8 cellular contexts compared by ENCODE assay signal in genomic region chr6:136526196-136526930, GRCh38. TPM values are rescaled to one million over a fixed set of nuclear protein-coding genes. Genes with fewer than 3 reads are reported as not detected.
DNase-seq lines count a peak whose midpoint lies in the region; ATAC-seq and TF ChIP-seq lines count a peak whose summit lies in the region.

No MANE protein-coding gene starts in this region.

- peak; percentile 71 to 86 for ATAC-seq in natural killer cell treated with Interleukin-12 subunit alpha and Interleukin-12 subunit beta and Interleukin-15 and Interleukin-18, amount 100 ng/mL, for 72 hours
- ATAC-seq in HG03135 (IDR thresholded peaks at IDR 0.05; ENCODE audit: unreplicated experiment) (no peak), GM18873 (IDR thresholded peaks at IDR 0.05; ENCODE audit: low FRiP score, unreplicated experiment) (no peak)

- H3K9me3 Mint-ChIP-seq in natural killer cell treated with Interleukin-12 subunit alpha and Interleukin-12 subunit beta and Interleukin-15 and Interleukin-18, amount 100 ng/mL, for 72 hours, result no peaks in the 10 kb centered on the region

- no peaks in the 10 kb centered on the region for H3K36me3 Mint-ChIP-seq in natural killer cell treated with Interleukin-12 subunit alpha and Interleukin-12 subunit beta and Interleukin-15 and Interleukin-18, amount 100 ng/mL, for 72 hours

- DNase-seq in EH (ENCODE audit: low read depth), result peak; percentile 53
- DNase-seq in NAMALWA (ENCODE audit: low spot score), result peak; percentile 7
- peak; percentile 25 for DNase-seq in activated T-cell treated with anti-CD3 and anti-CD28 coated beads for 48 hours (ENCODE audit: low read depth)
- peak; percentile 61 for DNase-seq in fibroblast of mammary gland (ENCODE audit: low read depth)
- DNase-seq in natural killer cell treated with Interleukin-12 subunit alpha and Interleukin-12 subunit beta and Interleukin-15 and Interleukin-18, amount 100 ng/mL, for 72 hours (ENCODE audit: low spot score), result no peak
- no peak for DNase-seq in NK-92 (lab: John Stamatoyannopoulos, UW; ENCODE audit: unreplicated experiment)

- TF ChIP-seq CTCF in fibroblast of mammary gland (conservative IDR thresholded peaks at IDR 0.05; ENCODE audit: control insufficient read depth, insufficient read depth, low read depth, low read length), result peak; percentile 53

- H3K4me1 Mint-ChIP-seq in natural killer cell treated with Interleukin-12 subunit alpha and Interleukin-12 subunit beta and Interleukin-15 and Interleukin-18, amount 100 ng/mL, for 72 hours (ENCODE audit: low read depth in 2 of 2), result peaks cover 8% of the 10 kb centered on the region in 2 donors

- no peak overlapping the region for H3K4me3 ChIP-seq in fibroblast of mammary gland (ENCODE audit: control insufficient read depth, low read depth, low read length)

- H3K4me3 Mint-ChIP-seq in natural killer cell treated with Interleukin-12 subunit alpha and Interleukin-12 subunit beta and Interleukin-15 and Interleukin-18, amount 100 ng/mL, for 72 hours, result no peak overlapping the region

- H3K27me3 Mint-ChIP-seq in natural killer cell treated with Interleukin-12 subunit alpha and Interleukin-12 subunit beta and Interleukin-15 and Interleukin-18, amount 100 ng/mL, for 72 hours, result peaks cover 24% of the 10 kb centered on the region in 2 donors

- no peak overlapping the region for H3K27ac Mint-ChIP-seq in natural killer cell treated with Interleukin-12 subunit alpha and Interleukin-12 subunit beta and Interleukin-15 and Interleukin-18, amount 100 ng/mL, for 72 hours

RNA-seq across cellular contexts. Expression of gene MAP7, which starts 23.9 kb away (rescaled TPM):
- under 1 TPM; 0.73 to 0.83 TPM for total RNA-seq in natural killer cell treated with Interleukin-12 subunit alpha and Interleukin-12 subunit beta and Interleukin-15 and Interleukin-18, amount 100 ng/mL, for 72 hours

Comparison
In these comparisons a context has a peak if more than half of its experiments do, and no peak if none do; other contexts are left out.
1. DNase-seq: peak in EH (single experiment), NAMALWA (single experiment), activated T-cell treated with anti-CD3 and anti-CD28 coated beads for 48 hours (single experiment) and fibroblast of mammary gland (single experiment); none in natural killer cell treated with Interleukin-12 subunit alpha and Interleukin-12 subunit beta and Interleukin-15 and Interleukin-18, amount 100 ng/mL, for 72 hours (single experiment) and NK-92 (single experiment).
2. ATAC-seq: peak in natural killer cell treated with Interleukin-12 subunit alpha and Interleukin-12 subunit beta and Interleukin-15 and Interleukin-18, amount 100 ng/mL, for 72 hours (2 of 2); none in HG03135 (single experiment) and GM18873 (single experiment).